ENCODE assay signal across 25 cellular contexts in genomic region chr7:30979027-30979426, GRCh38. TPM values are rescaled to one million over a fixed set of nuclear protein-coding genes. Genes with fewer than 3 reads are reported as not detected.
"Had no signal": no experiment of that assay in that cellular context is flagged by ENCODE, and none has a peak within 500 bp of the region (broad histone marks: within the 10 kb centered on the region; RNA-seq: fewer than 3 reads in every experiment).

No MANE protein-coding gene starts in this region.

- H3K4me1 Mint-ChIP-seq: nephron had no signal

- H3K27ac ChIP-seq: body of pancreas, esophagus squamous epithelium, gastrocnemius medialis, thoracic aorta, WERI-Rb-1 had no signal

- H3K4me3 ChIP-seq: body of pancreas, esophagus squamous epithelium, gastrocnemius medialis, smooth muscle cell, thoracic aorta, upper lobe of left lung had no signal

- ATAC-seq: activated CD8-positive, alpha-beta T cell treated with anti-CD3 and anti-CD28 coated beads, Interleukin-2, amount 10 ng/mL, durations not matched to agents 7 days and 5 days; activated T-cell treated with anti-CD3 and anti-CD28 coated beads, Interleukin-2, amount 50 U/mL, for 72 hours; body of pancreas; effector memory CD8-positive, alpha-beta T cell; gastrocnemius medialis; sciatic nerve had no signal

- DNase-seq: activated CD4-positive, alpha-beta T cell treated with anti-CD3 and anti-CD28 coated beads, Interleukin-2, amount 10 ng/mL, durations not matched to agents 7 days and 5 days; activated CD4-positive, CD25-positive, alpha-beta regulatory T cell treated with anti-CD3 and anti-CD28 coated beads, Interleukin-2, amount 50 U/mL, for 72 hours; activated CD8-positive, alpha-beta T cell treated with anti-CD3 and anti-CD28 coated beads, Interleukin-2, amount 10 ng/mL, durations not matched to agents 7 days and 5 days; activated effector memory CD4-positive, alpha-beta T cell treated with Interleukin-2 at 50 U/mL for 16 hours; activated naive CD4-positive, alpha-beta T cell treated with anti-CD3 and anti-CD28 coated beads, Interleukin-2, amount 50 U/mL, for 16 hours; activated T-cell treated with anti-CD3 and anti-CD28 coated beads, Interleukin-2, amount 50 U/mL, for 72 hours; anterior cingulate cortex; body of pancreas; central memory CD4-positive, alpha-beta T cell; effector memory CD8-positive, alpha-beta T cell; esophagus squamous epithelium; gastrocnemius medialis; hypothalamus; nucleus accumbens; stimulated activated CD4-positive, alpha-beta T cell treated with anti-CD3 and anti-CD28 coated beads, Interleukin-15, amount 100 ng/mL, for 24 hours; stimulated activated naive CD4-positive, alpha-beta T cell; T-helper 1 cell; WERI-Rb-1 had no signal

- H3K9me3 Mint-ChIP-seq: activated CD4-positive, alpha-beta T cell treated with anti-CD3 and anti-CD28 coated beads, Interleukin-2, amount 10 ng/mL, durations not matched to agents 7 days and 5 days; activated T-cell treated with anti-CD3 and anti-CD28 coated beads, Interleukin-2, amount 50 U/mL, for 72 hours; effector memory CD8-positive, alpha-beta T cell; nephron had no signal

- H3K27ac Mint-ChIP-seq: activated CD4-positive, alpha-beta T cell treated with anti-CD3 and anti-CD28 coated beads, Interleukin-2, amount 10 ng/mL, durations not matched to agents 7 days and 5 days; activated CD8-positive, alpha-beta T cell treated with anti-CD3 and anti-CD28 coated beads, Interleukin-2, amount 10 ng/mL, durations not matched to agents 7 days and 5 days; activated T-cell treated with anti-CD3 and anti-CD28 coated beads, Interleukin-2, amount 50 U/mL, for 72 hours; effector memory CD8-positive, alpha-beta T cell; nephron had no signal

- H3K4me3 Mint-ChIP-seq: activated CD4-positive, alpha-beta T cell treated with anti-CD3 and anti-CD28 coated beads, Interleukin-2, amount 10 ng/mL, durations not matched to agents 7 days and 5 days; activated CD8-positive, alpha-beta T cell treated with anti-CD3 and anti-CD28 coated beads, Interleukin-2, amount 10 ng/mL, durations not matched to agents 7 days and 5 days; activated T-cell treated with anti-CD3 and anti-CD28 coated beads, Interleukin-2, amount 50 U/mL, for 72 hours; effector memory CD8-positive, alpha-beta T cell; nephron had no signal

RNA-seq across cellular contexts. Expression of gene GHRHR, which starts 15.3 kb away (rescaled TPM):
- total RNA-seq: activated CD4-positive, alpha-beta T cell treated with anti-CD3 and anti-CD28 coated beads, Interleukin-2, amount 10 ng/mL, durations not matched to agents 7 days and 5 days; activated CD8-positive, alpha-beta T cell treated with anti-CD3 and anti-CD28 coated beads, Interleukin-2, amount 10 ng/mL, durations not matched to agents 7 days and 5 days; activated T-cell treated with anti-CD3 and anti-CD28 coated beads, Interleukin-2, amount 50 U/mL, for 72 hours; body of pancreas; dermis microvascular lymphatic vessel endothelial cell; esophagus squamous epithelium; gastrocnemius medialis; renal cortical epithelial cell; smooth muscle cell; thoracic aorta had no signal
